ENCODE assay signal across 11 cellular contexts in genomic region chr15:89401636-89402252, GRCh38.
A peak's percentile ranks its signal among the peaks of the same experiment; 100 is the strongest.
DNase-seq lines count a peak whose midpoint lies in the region; ATAC-seq lines count a peak whose summit lies in the region.
"Had no signal": no experiment of that assay in that cellular context is flagged by ENCODE, and none has a peak within 500 bp of the region (broad histone marks: within the 10 kb centered on the region; RNA-seq: fewer than 3 reads in every experiment).

No MANE protein-coding gene starts in this region.

- intact Hi-C loops in dendritic cell treated with granulocyte-macrophage colony-stimulating factor and Interleukin-4, amounts not matched to agents 40 ng/mL and 50 ng/mL, for 4 days (cut with micrococcal nuclease), result no loop called here

- H3K27me3 Mint-ChIP-seq in activated naive CD8-positive, alpha-beta T cell, result peaks cover 39% of the 10 kb centered on the region
- H3K27me3 Mint-ChIP-seq in activated naive CD8-positive, alpha-beta T cell treated with anti-CD3 and anti-CD28 coated beads for 36 hours, result peaks cover 84% of the 10 kb centered on the region
- peaks cover 85% of the 10 kb centered on the region for H3K27me3 Mint-ChIP-seq in dendritic cell treated with granulocyte-macrophage colony-stimulating factor and Interleukin-4, amounts not matched to agents 40 ng/mL and 50 ng/mL, for 4 days
- peaks cover 91% of the 10 kb centered on the region for H3K27me3 Mint-ChIP-seq in activated T-cell treated with anti-CD3 and anti-CD28 coated beads, Interleukin-2, amount 50 U/mL, for 24 hours

- H3K27ac Mint-ChIP-seq in activated naive CD8-positive, alpha-beta T cell, result no peak overlapping the region
- H3K27ac Mint-ChIP-seq in activated naive CD8-positive, alpha-beta T cell treated with anti-CD3 and anti-CD28 coated beads for 36 hours, result no peak overlapping the region
- no peak overlapping the region for H3K27ac Mint-ChIP-seq in dendritic cell treated with granulocyte-macrophage colony-stimulating factor and Interleukin-4, amounts not matched to agents 40 ng/mL and 50 ng/mL, for 4 days
- H3K27ac Mint-ChIP-seq in activated T-cell treated with anti-CD3 and anti-CD28 coated beads, Interleukin-2, amount 50 U/mL, for 24 hours, result no peak overlapping the region

- DNase-seq in activated naive CD8-positive, alpha-beta T cell treated with anti-CD3 and anti-CD28 coated beads for 36 hours, result no peak
- DNase-seq in OCI-M1 (lab: John Stamatoyannopoulos, UW), result peak; percentile 80
- DNase-seq in stromal cell of bone marrow (ENCODE audit: low read depth), result peak; percentile 10
- no peak for DNase-seq in activated effector memory CD4-positive, alpha-beta T cell treated with Interleukin-2 at 50 U/mL for 16 hours
- DNase-seq in activated T-cell treated with anti-CD3 and anti-CD28 coated beads, Interleukin-2, amount 50 U/mL, for 24 hours, result no peak
- DNase-seq: CD4-positive, CD25-positive, alpha-beta regulatory T cell; left lung; NCI-H510A had no signal

- H3K4me1 Mint-ChIP-seq in activated naive CD8-positive, alpha-beta T cell (ENCODE audit: low read depth), result peaks cover 22% of the 10 kb centered on the region
- H3K4me1 Mint-ChIP-seq in activated naive CD8-positive, alpha-beta T cell treated with anti-CD3 and anti-CD28 coated beads for 36 hours, result peaks cover 26% of the 10 kb centered on the region
- H3K4me1 Mint-ChIP-seq in dendritic cell treated with granulocyte-macrophage colony-stimulating factor and Interleukin-4, amounts not matched to agents 40 ng/mL and 50 ng/mL, for 4 days (ENCODE audit: low read depth), result peaks cover 39% of the 10 kb centered on the region
- H3K4me1 Mint-ChIP-seq in activated T-cell treated with anti-CD3 and anti-CD28 coated beads, Interleukin-2, amount 50 U/mL, for 24 hours (ENCODE audit: low read depth), result peaks cover 21% of the 10 kb centered on the region

- H3K9me3 Mint-ChIP-seq in activated naive CD8-positive, alpha-beta T cell (ENCODE audit: low read depth), result no peaks in the 10 kb centered on the region
- H3K9me3 Mint-ChIP-seq in activated naive CD8-positive, alpha-beta T cell treated with anti-CD3 and anti-CD28 coated beads for 36 hours, result no peaks in the 10 kb centered on the region
- H3K9me3 Mint-ChIP-seq in dendritic cell treated with granulocyte-macrophage colony-stimulating factor and Interleukin-4, amounts not matched to agents 40 ng/mL and 50 ng/mL, for 4 days, result no peaks in the 10 kb centered on the region
- H3K9me3 Mint-ChIP-seq in activated T-cell treated with anti-CD3 and anti-CD28 coated beads, Interleukin-2, amount 50 U/mL, for 24 hours, result no peaks in the 10 kb centered on the region

- H3K4me3 Mint-ChIP-seq in activated naive CD8-positive, alpha-beta T cell, result peak overlapping the region; percentile 3
- no peak overlapping the region for H3K4me3 Mint-ChIP-seq in activated naive CD8-positive, alpha-beta T cell treated with anti-CD3 and anti-CD28 coated beads for 36 hours
- H3K4me3 Mint-ChIP-seq in dendritic cell treated with granulocyte-macrophage colony-stimulating factor and Interleukin-4, amounts not matched to agents 40 ng/mL and 50 ng/mL, for 4 days, result peak overlapping the region; percentile 13
- H3K4me3 Mint-ChIP-seq in activated T-cell treated with anti-CD3 and anti-CD28 coated beads, Interleukin-2, amount 50 U/mL, for 24 hours, result no peak overlapping the region

- no peak for ATAC-seq in GM19452 (IDR thresholded peaks at IDR 0.05; ENCODE audit: unreplicated experiment)
- ATAC-seq: left lung had no signal

- no peaks in the 10 kb centered on the region for H3K36me3 Mint-ChIP-seq in activated naive CD8-positive, alpha-beta T cell
- H3K36me3 Mint-ChIP-seq in activated naive CD8-positive, alpha-beta T cell treated with anti-CD3 and anti-CD28 coated beads for 36 hours, result no peaks in the 10 kb centered on the region
- no peaks in the 10 kb centered on the region for H3K36me3 Mint-ChIP-seq in dendritic cell treated with granulocyte-macrophage colony-stimulating factor and Interleukin-4, amounts not matched to agents 40 ng/mL and 50 ng/mL, for 4 days (ENCODE audit: low read depth)
- H3K36me3 Mint-ChIP-seq in activated T-cell treated with anti-CD3 and anti-CD28 coated beads, Interleukin-2, amount 50 U/mL, for 24 hours (ENCODE audit: low read depth), result no peaks in the 10 kb centered on the region
- H3K36me3 Mint-ChIP-seq: CD4-positive, CD25-positive, alpha-beta regulatory T cell had no signal

Comparison
In these comparisons a context has a peak if more than half of its experiments do, and no peak if none do; other contexts are left out.
1. H3K4me3 Mint-ChIP-seq: peak in activated naive CD8-positive, alpha-beta T cell (single experiment) and dendritic cell treated with granulocyte-macrophage colony-stimulating factor and Interleukin-4, amounts not matched to agents 40 ng/mL and 50 ng/mL, for 4 days (single experiment); none in activated naive CD8-positive, alpha-beta T cell treated with anti-CD3 and anti-CD28 coated beads for 36 hours (single experiment) and activated T-cell treated with anti-CD3 and anti-CD28 coated beads, Interleukin-2, amount 50 U/mL, for 24 hours (single experiment).
2. DNase-seq: peak in OCI-M1 (single experiment) and stromal cell of bone marrow (single experiment); none in activated naive CD8-positive, alpha-beta T cell treated with anti-CD3 and anti-CD28 coated beads for 36 hours (single experiment), activated effector memory CD4-positive, alpha-beta T cell treated with Interleukin-2 at 50 U/mL for 16 hours (single experiment) and activated T-cell treated with anti-CD3 and anti-CD28 coated beads, Interleukin-2, amount 50 U/mL, for 24 hours (single experiment).